ENCODE assay signal across 27 cellular contexts in genomic region chr1:241782396-241782795, GRCh38.
"Had no signal": no experiment of that assay in that cellular context is flagged by ENCODE, and none has a peak within 500 bp of the region (broad histone marks: within the 10 kb centered on the region; RNA-seq: fewer than 3 reads in every experiment).

No MANE protein-coding gene starts in this region.

- H3K27ac Mint-ChIP-seq: activated naive CD8-positive, alpha-beta T cell treated with anti-CD3 and anti-CD28 coated beads for 36 hours; endodermal cell; mesothelial cell of epicardium; naive thymus-derived CD8-positive, alpha-beta T cell; progenitor cell of endocrine pancreas; stimulated activated naive B cell treated with anti-CD40 and anti-IgM and Interleukin-4, amounts not matched to agents 10 μg/mL and 1 μg/mL and 100 μg/mL, for 72 hours; WTC11 had no signal

- H3K4me1 Mint-ChIP-seq: activated naive CD8-positive, alpha-beta T cell treated with anti-CD3 and anti-CD28 coated beads for 36 hours; naive thymus-derived CD8-positive, alpha-beta T cell had no signal

- H3K27me3 Mint-ChIP-seq: activated naive CD8-positive, alpha-beta T cell treated with anti-CD3 and anti-CD28 coated beads for 36 hours had no signal

- ATAC-seq: heart right ventricle; left lobe of liver; lower lobe of right lung; naive thymus-derived CD8-positive, alpha-beta T cell; stimulated activated naive B cell treated with anti-CD40 and anti-IgM and Interleukin-4, amounts not matched to agents 10 μg/mL and 1 μg/mL and 100 μg/mL, for 72 hours; WTC11 had no signal

- H3K4me3 Mint-ChIP-seq: activated naive CD8-positive, alpha-beta T cell treated with anti-CD3 and anti-CD28 coated beads for 36 hours; endodermal cell; mesothelial cell of epicardium; naive thymus-derived CD8-positive, alpha-beta T cell; stimulated activated naive B cell treated with anti-CD40 and anti-IgM and Interleukin-4, amounts not matched to agents 10 μg/mL and 1 μg/mL and 100 μg/mL, for 72 hours; WTC11 had no signal

- H3K27me3 ChIP-seq: breast epithelium, sigmoid colon, uterus had no signal

- H3K36me3 ChIP-seq: breast epithelium, heart right ventricle, lower lobe of right lung, sigmoid colon, uterus had no signal

- H3K4me3 ChIP-seq: breast epithelium, coronary artery, heart right ventricle, lower lobe of right lung, sigmoid colon, smooth muscle cell, uterus had no signal

- H3K4me1 ChIP-seq: breast epithelium, heart right ventricle, lower lobe of right lung, uterus had no signal

- H3K4me2 ChIP-seq: smooth muscle cell had no signal

- DNase-seq: activated CD4-positive, alpha-beta T cell treated with anti-CD3 and anti-CD28 coated beads, Interleukin-2, amount 50 U/mL, for 48 hours; activated naive CD4-positive, alpha-beta T cell treated with Interleukin-2 at 50 U/mL for 16 hours; activated naive CD8-positive, alpha-beta T cell treated with anti-CD3 and anti-CD28 coated beads for 36 hours; activated T-cell treated with anti-CD3 and anti-CD28 coated beads, Interleukin-2, amount 50 U/mL, for 48 hours; amniotic stem cell; endodermal cell; heart right ventricle; kidney; lower lobe of right lung; naive thymus-derived CD8-positive, alpha-beta T cell; retina; sigmoid colon; stimulated activated CD4-positive, alpha-beta T cell treated with anti-CD3 and anti-CD28 coated beads, Interleukin-15, amount 100 ng/mL, for 24 hours; stimulated activated CD4-positive, alpha-beta T cell treated with anti-CD3 and anti-CD28 coated beads, Interleukin-2, amount 100 ng/mL, for 48 hours; stimulated activated CD8-positive, alpha-beta memory T cell treated with anti-CD3 and anti-CD28 coated beads, Interleukin-4, amount 100 ng/mL, for 48 hours; stimulated activated naive B cell treated with anti-CD40 and anti-IgM and Interleukin-4, amounts not matched to agents 10 μg/mL and 1 μg/mL and 100 μg/mL, for 72 hours; T1000; trophoblast cell; uterus had no signal

- H3K9me3 ChIP-seq: breast epithelium, heart right ventricle, lower lobe of right lung, sigmoid colon, uterus had no signal

- H3K27ac ChIP-seq: breast epithelium, coronary artery, epithelial cell of prostate, heart right ventricle, lower lobe of right lung, sigmoid colon, uterus had no signal

- H3K36me3 Mint-ChIP-seq: mesothelial cell of epicardium; stimulated activated naive B cell treated with anti-CD40 and anti-IgM and Interleukin-4, amounts not matched to agents 10 μg/mL and 1 μg/mL and 100 μg/mL, for 72 hours; WTC11 had no signal

- H3K9me3 Mint-ChIP-seq: activated naive CD8-positive, alpha-beta T cell treated with anti-CD3 and anti-CD28 coated beads for 36 hours; endodermal cell; stimulated activated naive B cell treated with anti-CD40 and anti-IgM and Interleukin-4, amounts not matched to agents 10 μg/mL and 1 μg/mL and 100 μg/mL, for 72 hours; WTC11 had no signal
